In the genomic region with DNA sequence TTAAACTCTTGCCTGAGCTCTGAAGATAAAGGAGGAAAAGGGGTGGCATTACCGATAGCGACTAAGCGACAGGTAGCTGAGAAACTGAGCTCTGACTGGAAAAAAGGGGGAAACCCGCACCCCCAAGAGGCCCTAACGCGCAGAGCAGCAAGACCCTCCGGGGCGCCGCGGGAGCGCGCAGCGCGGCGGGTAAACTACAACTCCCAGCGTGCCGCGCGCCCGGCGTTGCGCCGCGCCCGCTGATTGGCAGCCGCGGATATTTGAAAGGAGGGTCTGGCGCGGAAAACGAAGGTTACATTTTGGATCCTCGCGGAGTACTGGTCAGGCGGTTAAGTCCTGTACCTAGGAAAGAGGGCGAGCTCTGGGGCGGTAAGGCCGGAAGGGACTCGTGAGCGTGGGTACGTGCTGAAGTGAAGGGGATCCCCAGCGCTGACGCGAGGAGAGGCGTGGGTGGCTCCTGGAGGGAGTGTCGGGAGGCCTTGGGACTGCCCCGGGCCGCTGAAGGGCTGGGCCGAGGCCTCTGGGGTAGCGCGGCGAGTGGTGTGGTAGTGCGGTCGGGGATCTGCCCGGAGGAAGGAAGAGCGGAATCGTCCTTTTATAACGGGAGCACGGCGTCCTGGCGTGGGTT, we compare ENCODE assay signal across 8 cellular contexts. TPM values are rescaled to one million over a fixed set of nuclear protein-coding genes. Genes with fewer than 3 reads are reported as not detected.
A peak's percentile ranks its signal among the peaks of the same experiment; 100 is the strongest.
DNase-seq lines count a peak whose midpoint lies in the region; ATAC-seq and TF ChIP-seq lines count a peak whose summit lies in the region.

A gene (plus strand): TSS at position 291 of the 628 bp plus-strand sequence. CDS start 468 bp downstream, outside the sequence.

- peaks cover 53% of the 10 kb centered on the region for H3K4me1 Mint-ChIP-seq in activated CD4-positive, alpha-beta T cell treated with anti-CD3 and anti-CD28 coated beads, Interleukin-2, amount 10 ng/mL, durations not matched to agents 7 days and 5 days

- peaks cover 40% of the 10 kb centered on the region for H3K36me3 Mint-ChIP-seq in activated CD4-positive, alpha-beta T cell treated with anti-CD3 and anti-CD28 coated beads, Interleukin-2, amount 10 ng/mL, durations not matched to agents 7 days and 5 days (ENCODE audit: low read depth)

- H3K27ac Mint-ChIP-seq in activated CD4-positive, alpha-beta T cell treated with anti-CD3 and anti-CD28 coated beads, Interleukin-2, amount 10 ng/mL, durations not matched to agents 7 days and 5 days, result peak within 1 kb of the TSS; percentile 97

- TF ChIP-seq CTCF in lower leg skin (IDR thresholded peaks at IDR 0.05), result no peak

- H3K9me3 ChIP-seq in BLaER1, result no peaks in the 10 kb centered on the region

- no peaks in the 10 kb centered on the region for H3K9me3 Mint-ChIP-seq in activated CD4-positive, alpha-beta T cell treated with anti-CD3 and anti-CD28 coated beads, Interleukin-2, amount 10 ng/mL, durations not matched to agents 7 days and 5 days

- WGBS in lower leg skin, 2 donors, result 0% methylated on average over 46 to 59 of the region's 59 CpGs

- CTCF ChIA-PET in activated CD4-positive, alpha-beta T cell treated with anti-CD3 and anti-CD28 coated beads, Interleukin-2, amount 10 ng/mL, durations not matched to agents 7 days and 5 days (lab: Charles Lee), result interaction anchor here (0.6 to 8.0 kb wide), 27 partner anchors 9 to 241 kb away, joined by 3 to 117 read pairs (median 4); a partner anchor contains a TSS

- intact Hi-C loops in lower leg skin (cut with DNase I; ENCODE audit: low total_unique reads), result no loop called here

- peak within 1 kb of the TSS; percentile 99 for H3K4me3 Mint-ChIP-seq in activated CD4-positive, alpha-beta T cell treated with anti-CD3 and anti-CD28 coated beads, Interleukin-2, amount 10 ng/mL, durations not matched to agents 7 days and 5 days

- POLR2A ChIA-PET in activated CD4-positive, alpha-beta T cell treated with anti-CD3 and anti-CD28 coated beads, Interleukin-2, amount 10 ng/mL, durations not matched to agents 7 days and 5 days (lab: Charles Lee), result interaction anchor here (0.6 to 1.5 kb wide), 4 partner anchors 9 to 59 kb away, joined by 3 to 5 read pairs (median 3); no protein-coding TSS in a partner anchor

- peak within 1 kb of the TSS; percentile 83 for H3K9ac ChIP-seq in BLaER1

- peak; percentile 35 to 84 for DNase-seq in NCI-H526 (lab: John Stamatoyannopoulos, UW)
- peak; percentile 85 for DNase-seq in activated CD4-positive, alpha-beta T cell treated with anti-CD3 and anti-CD28 coated beads, Interleukin-2, amount 10 ng/mL, durations not matched to agents 7 days and 5 days
- DNase-seq in dermis microvascular lymphatic vessel endothelial cell (ENCODE audit: low read depth in 2 of 2), result peak; percentile 53 to 86
- peak; percentile 46 to 93 for DNase-seq in lower leg skin (ENCODE audit: low spot score in 2 of 2)
- peak; percentile 60 to 90 (median 69) for DNase-seq in stimulated activated CD4-positive, alpha-beta T cell treated with anti-CD3 and anti-CD28 coated beads, TNF-alpha, amount 100 ng/mL, for 24 hours (ENCODE audit: low read depth in 3 of 3)

- H3K27ac ChIP-seq in BLaER1, result peak within 1 kb of the TSS; percentile 68

- H3K4me1 ChIP-seq in BLaER1, result peaks cover 44% of the 10 kb centered on the region

- peak within 1 kb of the TSS; percentile 74 for H3K4me3 ChIP-seq in BLaER1
- peak within 1 kb of the TSS; percentile 60 for H3K4me3 ChIP-seq in lower leg skin (ENCODE audit: low read depth, poor library complexity, severe bottlenecking)

- H3K36me3 ChIP-seq in BLaER1, result peaks cover 42% of the 10 kb centered on the region

- H4K20me1 ChIP-seq in BLaER1, result 0 out of 2 replicates have a peak, but pooled peaks cover 7% of the 10 kb centered on the region

- TF ChIP-seq POLR2A in lower leg skin (IDR thresholded peaks at IDR 0.05), result no peak

- H3K27me3 ChIP-seq in BLaER1, result no peaks in the 10 kb centered on the region

- ATAC-seq in GM19035 (IDR thresholded peaks at IDR 0.05; ENCODE audit: unreplicated experiment) (peak; percentile 84), HG03280 (IDR thresholded peaks at IDR 0.05; ENCODE audit: unreplicated experiment) (peak; percentile 86)

- no peaks in the 10 kb centered on the region for H3K27me3 Mint-ChIP-seq in activated CD4-positive, alpha-beta T cell treated with anti-CD3 and anti-CD28 coated beads, Interleukin-2, amount 10 ng/mL, durations not matched to agents 7 days and 5 days

- H3K4me2 ChIP-seq in BLaER1, result peak within 1 kb of the TSS; percentile 81

RNA-seq across cellular contexts. Expression of the gene that starts here (rescaled TPM):
- 100 to 1,000 TPM; 107 to 125 TPM for total RNA-seq in activated CD4-positive, alpha-beta T cell treated with anti-CD3 and anti-CD28 coated beads, Interleukin-2, amount 10 ng/mL, durations not matched to agents 7 days and 5 days
- 4.2 and 6.0 TPM in 2 replicates for total RNA-seq in dermis microvascular lymphatic vessel endothelial cell
- total RNA-seq in lower leg skin, result 10 to 100 TPM in 1 of 4 donors, 1 to 10 TPM in 3; 4.7 to 13.6 (median 5.8) TPM

Comparison
In these comparisons a context has a peak if more than half of its experiments do, and no peak if none do; other contexts are left out.
1. Peak in every context shown above with its lines: DNase-seq, ATAC-seq, H3K4me3 ChIP-seq and H3K27ac ChIP-seq.
2. RNA of the gene that starts here (total RNA-seq): 107 to 125 TPM in activated CD4-positive, alpha-beta T cell treated with anti-CD3 and anti-CD28 coated beads, Interleukin-2, amount 10 ng/mL, durations not matched to agents 7 days and 5 days; 4.2 to 6.0 TPM in dermis microvascular lymphatic vessel endothelial cell and 4.7 to 13.6 TPM in lower leg skin; every median in the first group is over 4 times any median in the second.